Comparison of ENCODE assay signal across 20 cellular contexts in genomic region chr20:2859330-2860121, GRCh38. TPM values are rescaled to one million over a fixed set of nuclear protein-coding genes. Genes with fewer than 3 reads are reported as not detected.
A peak's percentile ranks its signal among the peaks of the same experiment; 100 is the strongest.
DNase-seq lines count a peak whose midpoint lies in the region; TF ChIP-seq lines count a peak whose summit lies in the region.
"Had no signal": no experiment of that assay in that cellular context is flagged by ENCODE, and none has a peak within 500 bp of the region (broad histone marks: within the 10 kb centered on the region; RNA-seq: fewer than 3 reads in every experiment).

No MANE protein-coding gene starts in this region.

- no peaks in the 10 kb centered on the region for H3K9me3 ChIP-seq in skeletal muscle tissue (ENCODE audit: control insufficient read depth in 3 of 3, low read length in 3 of 3)
- H3K9me3 ChIP-seq: gastroesophageal sphincter had no signal

- H3K9ac ChIP-seq in skeletal muscle tissue (ENCODE audit: low read depth in 1 of 3, low read length in 3 of 3) = peak overlapping the region in 2 of 3 donors; percentile 7 to 16

- peaks cover 28 to 34% (median 29%) of the 10 kb centered on the region in 3 donors for H3K36me3 ChIP-seq in skeletal muscle tissue (ENCODE audit: control insufficient read depth in 3 of 3, insufficient read depth in 3 of 3, low read length in 3 of 3)

- no peak for TF ChIP-seq CTCF in fibroblast of pulmonary artery (IDR thresholded peaks at IDR 0.05; ENCODE audit: low read length, missing control alignments)

- H3K27me3 ChIP-seq in skeletal muscle tissue (ENCODE audit: control insufficient read depth in 3 of 3, insufficient read depth in 3 of 3, low read length in 3 of 3) = no peaks in the 10 kb centered on the region
- H3K27me3 ChIP-seq: gastroesophageal sphincter had no signal

- no peak overlapping the region for H3K27ac ChIP-seq in skeletal muscle tissue (ENCODE audit: low read depth, low read length)
- H3K27ac ChIP-seq: gastroesophageal sphincter had no signal

- no peak overlapping the region for H3K4me3 ChIP-seq in fibroblast of pulmonary artery (replicated peaks; ENCODE audit: low read depth, low read length)
- no peak overlapping the region for H3K4me3 ChIP-seq in skeletal muscle tissue (ENCODE audit: low read length in 3 of 3)
- H3K4me3 ChIP-seq: gastroesophageal sphincter had no signal

- peaks cover 5 to 13% (median 10%) of the 10 kb centered on the region in 3 donors for H3K4me1 ChIP-seq in skeletal muscle tissue (ENCODE audit: control insufficient read depth in 3 of 3, insufficient read depth in 3 of 3, low read length in 3 of 3)

- DNase-seq in GM04503 (ENCODE audit: low read depth) (peak; percentile 81), NCI-H2196 (lab: John Stamatoyannopoulos, UW; ENCODE audit: unreplicated experiment) (peak; percentile 41), fibroblast of pulmonary artery (ENCODE audit: low read depth) (peak; percentile 33), NCI-H187 (lab: John Stamatoyannopoulos, UW) (no peak), HT-29 (ENCODE audit: low spot score) (no peak)
- no peak for DNase-seq in stimulated activated CD4-positive, alpha-beta T cell treated with anti-CD3 and anti-CD28 coated beads, Interleukin-12 subunit alpha, Interleukin-12 subunit beta, amount 100 ng/mL, for 4 hours
- DNase-seq: activated naive CD4-positive, alpha-beta T cell treated with anti-CD3 and anti-CD28 coated beads, Interleukin-2, amount 10 ng/mL, durations not matched to agents 7 days and 5 days; CD4-positive, alpha-beta memory T cell; effector memory CD8-positive, alpha-beta T cell; immature natural killer cell; Kasumi-1; NCI-H146; NCI-H510A; OCI-M1; stimulated activated naive CD4-positive, alpha-beta T cell treated with Interleukin-2 at 50 U/mL for 16 hours had no signal

RNA-seq across cellular contexts. Expression of gene PTPRA, which starts 13.8 kb away (rescaled TPM):
- total RNA-seq in skeletal muscle tissue = 93.4 TPM
- 16.3 and 17.6 TPM in 2 replicates for total RNA-seq in HT-29 (2014; rRNA removed; shearing (Covaris generic))

RNA-seq across cellular contexts. Expression of gene VPS16, which starts 19.0 kb away (rescaled TPM):
- 28.2 TPM for total RNA-seq in skeletal muscle tissue
- total RNA-seq in HT-29 (2014; rRNA removed; shearing (Covaris generic)) = 25.2 and 36.0 TPM in 2 replicates

RNA-seq across cellular contexts. Expression of gene PCED1A, which starts 19.1 kb away (rescaled TPM):
- 9.4 TPM for total RNA-seq in skeletal muscle tissue
- total RNA-seq in HT-29 (2014; rRNA removed; shearing (Covaris generic)) = 34.4 and 37.6 TPM in 2 replicates

RNA-seq across cellular contexts. Expression of gene TMEM239, which starts 43.4 kb away (rescaled TPM):
- total RNA-seq in skeletal muscle tissue = not detected
- total RNA-seq in HT-29 (2014; rRNA removed; shearing (Covaris generic)) = not detected in 2 replicates
- total RNA-seq: bronchial epithelial cell; CD4-positive, alpha-beta memory T cell; Daoy; WTC11 had no signal

RNA-seq across cellular contexts. Expression of gene C20orf141, which starts 44.7 kb away (rescaled TPM):
- not detected for total RNA-seq in skeletal muscle tissue
- not detected in 2 replicates for total RNA-seq in HT-29 (2014; rRNA removed; shearing (Covaris generic))
- total RNA-seq: bronchial epithelial cell; CD4-positive, alpha-beta memory T cell; Daoy; gastroesophageal sphincter; WTC11 had no signal

Comparison
In these comparisons a context has a peak if more than half of its experiments do, and no peak if none do; other contexts are left out.
1. DNase-seq: peak in GM04503 (single experiment), NCI-H2196 (single experiment) and fibroblast of pulmonary artery (single experiment); none in stimulated activated CD4-positive, alpha-beta T cell treated with anti-CD3 and anti-CD28 coated beads, Interleukin-12 subunit alpha, Interleukin-12 subunit beta, amount 100 ng/mL, for 4 hours (single experiment), NCI-H187 (0 of 2) and HT-29 (single experiment).